Comparison of ENCODE assay signal across 8 cellular contexts in genomic region chr12:122752464-122753212, GRCh38. TPM values are rescaled to one million over a fixed set of nuclear protein-coding genes. Genes with fewer than 3 reads are reported as not detected.
DNase-seq lines count a peak whose midpoint lies in the region; ATAC-seq and TF ChIP-seq lines count a peak whose summit lies in the region.

A gene with protein sequence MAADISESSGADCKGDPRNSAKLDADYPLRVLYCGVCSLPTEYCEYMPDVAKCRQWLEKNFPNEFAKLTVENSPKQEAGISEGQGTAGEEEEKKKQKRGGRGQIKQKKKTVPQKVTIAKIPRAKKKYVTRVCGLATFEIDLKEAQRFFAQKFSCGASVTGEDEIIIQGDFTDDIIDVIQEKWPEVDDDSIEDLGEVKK (plus strand): TSS chr12:122752824. CDS start chr12:122753702, 878 bp downstream.

- TF ChIP-seq CTCF in WERI-Rb-1 (IDR thresholded peaks at IDR 0.05; ENCODE audit: low read depth, low read length) = peak; percentile 94
- TF ChIP-seq CTCF in mammary epithelial cell (conservative IDR thresholded peaks at IDR 0.05 in 1 of 2, IDR thresholded peaks at IDR 0.05 in 1 of 2; ENCODE audit: extremely low read depth in 1 of 2, insufficient read depth in 1 of 2, low read depth in 1 of 2, low read length in 2 of 2) = peak; percentile 88 to 92

- peak within 1 kb of the TSS; percentile 98 for H3K9ac ChIP-seq in mammary epithelial cell (ENCODE audit: insufficient read depth, low read length)
- peak within 1 kb of the TSS; percentile 93 for H3K9ac ChIP-seq in iPS-20b (ENCODE audit: low read depth, low read length)

- peaks cover 42% of the 10 kb centered on the region for H3K36me3 ChIP-seq in WERI-Rb-1
- peaks cover 16% of the 10 kb centered on the region for H3K36me3 ChIP-seq in mammary epithelial cell (ENCODE audit: insufficient read depth, low read length)
- peaks cover 41% of the 10 kb centered on the region for H3K36me3 ChIP-seq in iPS-20b (ENCODE audit: insufficient read depth, low read depth, low read length)

- CTCF ChIA-PET in mammary epithelial cell (lab: Charles Lee; ENCODE audit: low non-redundant PET) = interaction anchor here (0.5 to 1.0 kb wide), 5 partner anchors 78 to 485 kb away, joined by 3 to 12 read pairs (median 5); no protein-coding TSS in a partner anchor

- H3K4me3 ChIP-seq in WERI-Rb-1 (ENCODE audit: low read depth, low read length) = peak within 1 kb of the TSS; percentile 78
- H3K4me3 ChIP-seq in mammary epithelial cell (replicated peaks in 1 of 3; ENCODE audit: insufficient read depth in 1 of 3, low read depth in 2 of 3, low read length in 3 of 3) = peak within 1 kb of the TSS; percentile 70 to 80 (median 78)
- H3K4me3 ChIP-seq in iPS-20b (ENCODE audit: low read length) = peak within 1 kb of the TSS; percentile 94
- peak within 1 kb of the TSS; percentile 61 to 93 (median 81) for H3K4me3 ChIP-seq in skin epidermis

- peak within 1 kb of the TSS; percentile 93 for H3K27ac ChIP-seq in WERI-Rb-1
- peak within 1 kb of the TSS; percentile 66 for H3K27ac ChIP-seq in mammary epithelial cell (ENCODE audit: insufficient read depth, low read depth, low read length)
- H3K27ac ChIP-seq in iPS-20b (ENCODE audit: low read length) = peak within 1 kb of the TSS; percentile 94
- H3K27ac ChIP-seq in skin epidermis = peak within 1 kb of the TSS; percentile 80 to 99 (median 92)

- intact Hi-C loops in mammary epithelial cell (cut with micrococcal nuclease) = loop anchor here (1.0 kb wide), 4 partner anchors 22 to 225 kb away; partner anchors contain the start of genes HCAR1 and KNTC1

- peak within 1 kb of the TSS; percentile 83 for H2AFZ ChIP-seq in mammary epithelial cell (ENCODE audit: low read depth, low read length)

- H3K4me1 ChIP-seq in mammary epithelial cell (ENCODE audit: insufficient read depth, low read length) (peaks cover 14% of the 10 kb centered on the region), iPS-20b (ENCODE audit: insufficient read depth, low read length) (peaks cover 15% of the 10 kb centered on the region)

- H3K4me2 ChIP-seq in mammary epithelial cell (ENCODE audit: insufficient read depth, low read depth, low read length) = peak within 1 kb of the TSS; percentile 80

- dilution Hi-C loops in mammary epithelial cell (cut with HindIII; ENCODE audit: low sequenced_read_pairs) = no loop called here

- DNase-seq in AG08395 (ENCODE audit: low spot score) (peak; percentile 97), NCI-H2196 treated with DMSO at 0.1 percent for 48 hours (lab: John Stamatoyannopoulos, UW; ENCODE audit: unreplicated experiment) (peak; percentile 95), WERI-Rb-1 (peak; percentile 98), mammary epithelial cell (peak; percentile 99)

- in situ Hi-C loops in mammary epithelial cell (cut with MboI; ENCODE audit: low sequenced_read_pairs in 2 of 2) = loop anchor here (5.0 kb wide), 1 partner anchor 115 kb away; no protein-coding TSS in a partner anchor

- H3K9me3 ChIP-seq in WERI-Rb-1 (ENCODE audit: severe bottlenecking) = no peaks in the 10 kb centered on the region
- no peaks in the 10 kb centered on the region for H3K9me3 ChIP-seq in mammary epithelial cell (replicated peaks; ENCODE audit: insufficient read depth, low read length)
- no peaks in the 10 kb centered on the region for H3K9me3 ChIP-seq in iPS-20b (ENCODE audit: insufficient read depth, low read depth, low read length)

- peaks cover 45% of the 10 kb centered on the region for H3K79me2 ChIP-seq in mammary epithelial cell (ENCODE audit: insufficient read depth, low read length)

- under 1% methylated on average over 27 of the region's 70 CpGs for WGBS in mammary epithelial cell (ENCODE audit: low coverage, missing lambda C conversion rate)

- BruUV-seq in mammary epithelial cell (replicated peaks; lab: Mats Ljungman, UMichigan) = no TSS peak

- H4K20me1 ChIP-seq in mammary epithelial cell (ENCODE audit: insufficient read depth, low read length) = no peaks in the 10 kb centered on the region

- H3K27me3 ChIP-seq in WERI-Rb-1 (ENCODE audit: insufficient read depth, low read depth, severe bottlenecking) (no peaks in the 10 kb centered on the region), mammary epithelial cell (ENCODE audit: insufficient read depth, low read length) (no peaks in the 10 kb centered on the region), iPS-20b (ENCODE audit: insufficient read depth, low read length) (no peaks in the 10 kb centered on the region)

- ATAC-seq in GM18873 (IDR thresholded peaks at IDR 0.05; ENCODE audit: low FRiP score, unreplicated experiment) (peak; percentile 92), HG03139 (IDR thresholded peaks at IDR 0.05; ENCODE audit: unreplicated experiment) (peak; percentile 92)

RNA-seq across cellular contexts. Expression of the gene that starts here (rescaled TPM):
- total RNA-seq in mammary epithelial cell = 10 to 100 TPM; 42.5 to 73.0 TPM
- polyA plus RNA-seq in mammary epithelial cell = 23.0 TPM
- polyA minus RNA-seq in mammary epithelial cell = 38.3 TPM

Comparison
In these comparisons a context has a peak if more than half of its experiments do, and no peak if none do; other contexts are left out.
1. Peak in every context shown above with its lines: DNase-seq, ATAC-seq, H3K4me3 ChIP-seq and H3K27ac ChIP-seq.